ENCODE assay signal across 22 cellular contexts in genomic region chr6:142696123-142696522, GRCh38.
DNase-seq lines count a peak whose midpoint lies in the region; ATAC-seq and TF ChIP-seq lines count a peak whose summit lies in the region.
"Had no signal": no experiment of that assay in that cellular context is flagged by ENCODE, and none has a peak within 500 bp of the region (broad histone marks: within the 10 kb centered on the region; RNA-seq: fewer than 3 reads in every experiment).

No MANE protein-coding gene starts in this region.

- H3K27ac ChIP-seq in RWPE2 (ENCODE audit: poor library complexity, severe bottlenecking): peak overlapping the region; percentile 3
- H3K27ac ChIP-seq: gastroesophageal sphincter, SJSA1, vagina had no signal

- H3K27me3 ChIP-seq in RWPE2 (ENCODE audit: insufficient read depth, poor library complexity, severe bottlenecking): no peaks in the 10 kb centered on the region
- H3K27me3 ChIP-seq: gastroesophageal sphincter, SJSA1, vagina had no signal

- H3K9me3 ChIP-seq in RWPE2 (ENCODE audit: severe bottlenecking): no peaks in the 10 kb centered on the region
- H3K9me3 ChIP-seq: gastroesophageal sphincter, SJSA1, vagina had no signal

- H3K4me1 ChIP-seq in RWPE2 (ENCODE audit: insufficient read depth, poor library complexity, severe bottlenecking): peaks cover 18% of the 10 kb centered on the region
- H3K4me1 ChIP-seq: SJSA1 had no signal

- peak; percentile 28; the same call in 2 of the 3 replicates for ATAC-seq in RWPE2 (ENCODE audit: low read depth)
- ATAC-seq: activated CD4-positive, alpha-beta T cell treated with anti-CD3 and anti-CD28 coated beads for 36 hours; activated T-cell treated with anti-CD3 and anti-CD28 coated beads, Interleukin-2, amount 50 U/mL, for 72 hours; CD8-positive, alpha-beta T cell; gastroesophageal sphincter; sciatic nerve had no signal

- no peak overlapping the region for H3K4me3 ChIP-seq in RWPE2 (ENCODE audit: severe bottlenecking)
- H3K4me3 ChIP-seq in foreskin fibroblast (ENCODE audit: low read depth in 1 of 2, low read length in 2 of 2): no peak overlapping the region
- H3K4me3 ChIP-seq: gastroesophageal sphincter, SJSA1, vagina had no signal

- H3K36me3 ChIP-seq in RWPE2 (ENCODE audit: low read depth): no peaks in the 10 kb centered on the region
- H3K36me3 ChIP-seq: gastroesophageal sphincter, SJSA1, vagina had no signal

- no peak for TF ChIP-seq CTCF in RWPE2 (IDR thresholded peaks at IDR 0.05; ENCODE audit: poor library complexity, severe bottlenecking)
- TF ChIP-seq CTCF in foreskin fibroblast (IDR thresholded peaks at IDR 0.05; ENCODE audit: low read depth, low read length): no peak

- peak; percentile 40 for DNase-seq in EL
- no peak for DNase-seq in RWPE2 (ENCODE audit: low spot score)
- DNase-seq in foreskin fibroblast: peak; percentile 28 to 50
- peak; percentile 32 for DNase-seq in renal cortical epithelial cell (ENCODE audit: low read depth)
- no peak for DNase-seq in DMS53 treated with DMSO at 0.1 percent for 48 hours (lab: John Stamatoyannopoulos, UW; ENCODE audit: unreplicated experiment)
- no peak for DNase-seq in activated CD4-positive, CD25-positive, alpha-beta regulatory T cell (lab: John Stamatoyannopoulos, UW)
- DNase-seq in activated CD4-positive, alpha-beta T cell treated with anti-CD3 and anti-CD28 coated beads, Interleukin-2, amount 50 U/mL, for 4 hours: no peak
- DNase-seq in activated CD4-positive, alpha-beta T cell treated with anti-CD3 and anti-CD28 coated beads, Interleukin-2, amount 50 U/mL, for 48 hours: no peak
- DNase-seq: activated CD4-positive, alpha-beta T cell treated with anti-CD3 and anti-CD28 coated beads for 36 hours; activated naive CD4-positive, alpha-beta T cell treated with anti-CD3 and anti-CD28 coated beads for 36 hours; activated T-cell treated with anti-CD3 and anti-CD28 coated beads, Interleukin-2, amount 50 U/mL, for 72 hours; CD8-positive, alpha-beta T cell; H7; NCI-H1105 treated with DMSO at 0.1 percent for 48 hours; NCI-H2081 treated with DMSO at 0.1 percent for 48 hours; occipital lobe; substantia nigra; T-helper 1 cell had no signal

Comparison
In these comparisons a context has a peak if more than half of its experiments do, and no peak if none do; other contexts are left out.
1. DNase-seq: peak in EL (single experiment), foreskin fibroblast (2 of 2) and renal cortical epithelial cell (single experiment); none in RWPE2 (single experiment), DMS53 treated with DMSO at 0.1 percent for 48 hours (single experiment), activated CD4-positive, CD25-positive, alpha-beta regulatory T cell (0 of 4), activated CD4-positive, alpha-beta T cell treated with anti-CD3 and anti-CD28 coated beads, Interleukin-2, amount 50 U/mL, for 4 hours (0 of 2) and activated CD4-positive, alpha-beta T cell treated with anti-CD3 and anti-CD28 coated beads, Interleukin-2, amount 50 U/mL, for 48 hours (0 of 2).